ENCODE assay signal across 1 cellular context in the genomic region with DNA sequence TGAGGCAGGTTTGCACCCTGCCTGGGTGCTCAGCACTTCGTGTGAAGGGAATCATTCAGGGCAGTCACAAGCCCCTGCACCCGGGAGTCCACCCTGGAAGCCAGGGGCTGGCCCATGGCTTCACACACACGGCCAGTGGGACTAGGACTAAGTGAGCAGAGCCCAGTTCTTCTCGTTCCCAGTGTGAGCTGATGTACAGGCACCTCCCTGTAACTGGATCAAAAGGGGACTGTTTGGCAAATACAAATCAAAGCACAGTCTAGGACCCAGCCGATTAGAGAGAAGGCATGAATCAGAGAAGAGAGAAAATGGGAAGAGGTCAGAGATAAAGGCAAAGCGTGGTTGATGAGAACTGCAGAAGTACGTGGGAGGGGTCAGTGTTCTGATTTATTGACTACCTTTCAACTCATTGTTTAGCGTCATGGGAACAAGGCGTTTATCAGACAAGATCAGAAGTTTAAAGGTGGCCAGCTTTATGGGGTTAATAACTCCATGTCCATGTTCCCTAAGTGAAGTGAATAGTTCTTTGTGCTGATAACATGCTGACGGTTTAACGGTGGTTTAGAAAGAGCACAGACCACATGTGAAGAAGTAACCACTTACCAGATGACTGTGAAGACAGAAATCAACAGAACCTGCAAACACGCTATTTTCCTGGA.
TF ChIP-seq lines count a peak whose summit lies in the region.

No MANE protein-coding gene starts in this region.

TF ChIP-seq in GM12878, 131 proteins besides CTCF, POLR2A, EP300 and RAD21 (continued from another document):
- TF ChIP-seq, protein P1, sequence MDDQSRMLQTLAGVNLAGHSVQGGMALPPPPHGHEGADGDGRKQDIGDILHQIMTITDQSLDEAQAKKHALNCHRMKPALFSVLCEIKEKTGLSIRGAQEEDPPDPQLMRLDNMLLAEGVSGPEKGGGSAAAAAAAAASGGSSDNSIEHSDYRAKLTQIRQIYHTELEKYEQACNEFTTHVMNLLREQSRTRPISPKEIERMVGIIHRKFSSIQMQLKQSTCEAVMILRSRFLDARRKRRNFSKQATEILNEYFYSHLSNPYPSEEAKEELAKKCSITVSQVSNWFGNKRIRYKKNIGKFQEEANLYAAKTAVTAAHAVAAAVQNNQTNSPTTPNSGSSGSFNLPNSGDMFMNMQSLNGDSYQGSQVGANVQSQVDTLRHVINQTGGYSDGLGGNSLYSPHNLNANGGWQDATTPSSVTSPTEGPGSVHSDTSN (IDR thresholded peaks at IDR 0.05; ENCODE audit: insufficient replicate concordance, low read depth, low read length) = no peak
